In the genomic region with DNA sequence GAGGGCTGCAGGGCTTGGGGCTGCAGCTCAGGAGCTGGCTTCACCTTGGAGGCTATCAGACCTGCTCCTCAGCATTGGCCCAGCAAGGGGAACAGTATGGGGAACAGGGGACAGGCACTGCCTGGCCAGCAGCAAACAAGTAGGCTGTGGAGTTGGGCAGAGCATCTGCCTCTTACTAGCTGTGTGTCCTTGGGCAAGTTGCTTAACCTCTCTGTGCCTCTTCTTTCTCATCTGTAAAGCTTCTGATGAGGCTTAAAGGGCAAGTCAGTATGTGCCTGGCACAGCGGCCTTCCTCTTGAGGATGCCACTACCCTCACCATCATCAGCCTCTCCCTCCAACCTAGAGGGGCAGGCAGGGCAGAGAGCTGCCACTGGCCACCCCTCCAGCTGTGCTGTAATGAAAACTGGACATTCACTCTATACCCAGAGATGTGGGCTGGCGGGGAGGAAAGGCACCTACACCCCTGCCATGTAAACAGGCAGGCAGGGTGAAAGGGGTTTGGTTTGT, we compare ENCODE assay signal across 8 cellular contexts. TPM values are rescaled to one million over a fixed set of nuclear protein-coding genes. Genes with fewer than 3 reads are reported as not detected.
DNase-seq lines count a peak whose midpoint lies in the region; ATAC-seq and TF ChIP-seq lines count a peak whose summit lies in the region.
"Had no signal": no experiment of that assay in that cellular context is flagged by ENCODE, and none has a peak within 500 bp of the region (broad histone marks: within the 10 kb centered on the region; RNA-seq: fewer than 3 reads in every experiment).

No MANE protein-coding gene starts in this region.

- H3K27ac ChIP-seq in HCT116 (ENCODE audit: low read depth, low read length), result peak overlapping the region; percentile 75
- peak overlapping the region; percentile 71 for H3K27ac ChIP-seq in hepatocyte

- no TSS peak for BruUV-seq in HCT116 (replicated peaks; lab: Mats Ljungman, UMichigan)

- no peaks in the 10 kb centered on the region for H4K20me1 ChIP-seq in HCT116 (ENCODE audit: insufficient read depth)
- no peaks in the 10 kb centered on the region for H4K20me1 ChIP-seq in hepatocyte (ENCODE audit: insufficient read depth, poor library complexity, severe bottlenecking)

- TF ChIP-seq CTCF in HCT116 (IDR thresholded peaks at IDR 0.05 in 2 of 3, conservative IDR thresholded peaks at IDR 0.05 in 1 of 3; ENCODE audit: borderline replicate concordance in 1 of 3, insufficient read depth in 1 of 3, low read depth in 2 of 3, low read length in 2 of 3) (peak in 2 of 3 experiments; percentile 44 to 59; a peak in 2 of 6 replicates), WI38 (IDR thresholded peaks at IDR 0.05; ENCODE audit: low read depth, low read length) (no peak), hepatocyte (IDR thresholded peaks at IDR 0.05; ENCODE audit: poor library complexity) (no peak)

- TF ChIP-seq POLR2A in HCT116 (IDR thresholded peaks at IDR 0.05; ENCODE audit: borderline replicate concordance, extremely low read depth, insufficient read depth, insufficient read length), result no peak

- H3K9ac ChIP-seq in HCT116 (ENCODE audit: low read length), result peak overlapping the region; percentile 72

- H3K4me2 ChIP-seq in HCT116 (ENCODE audit: low read length) (peak overlapping the region; percentile 99), hepatocyte (peak overlapping the region; percentile 87)

- H3K79me2 ChIP-seq in HCT116 (ENCODE audit: insufficient read depth, low read length) (no peaks in the 10 kb centered on the region), hepatocyte (no peaks in the 10 kb centered on the region)

- intact Hi-C loops in HCT116 (cut with micrococcal nuclease), result loop anchor here (2.0 kb wide), 1 partner anchor 38 kb away; no protein-coding TSS in a partner anchor

- peak overlapping the region; percentile 91 for H3K27ac Mint-ChIP-seq in stimulated activated effector memory CD8-positive, alpha-beta T cell treated with anti-CD3 and anti-CD28 coated beads, Interleukin-12 subunit alpha, Interleukin-12 subunit beta, amount 100 ng/mL, for 72 hours

- peak overlapping the region; percentile 77 for H3K4me3 Mint-ChIP-seq in stimulated activated effector memory CD8-positive, alpha-beta T cell treated with anti-CD3 and anti-CD28 coated beads, Interleukin-12 subunit alpha, Interleukin-12 subunit beta, amount 100 ng/mL, for 72 hours

- DNase-seq in HCT116 (ENCODE audit: low read depth, low spot score) (no peak), hepatocyte (ENCODE audit: low spot score) (no peak), OCI-M1 (lab: John Stamatoyannopoulos, UW) (no peak), NCI-H1694 treated with DMSO at 0.1 percent for 48 hours (lab: John Stamatoyannopoulos, UW) (no peak), NCI-H2171 (lab: John Stamatoyannopoulos, UW) (no peak)
- no peak for DNase-seq in stimulated activated effector memory CD8-positive, alpha-beta T cell treated with anti-CD3 and anti-CD28 coated beads, Interleukin-12 subunit alpha, Interleukin-12 subunit beta, amount 100 ng/mL, for 72 hours (ENCODE audit: low spot score in 2 of 2)
- DNase-seq: NCI-H187 treated with DMSO at 0.1 percent for 48 hours had no signal

- POLR2A ChIA-PET in HCT116 (lab: Charles Lee), result interaction anchor here (0.9 to 5.0 kb wide), 5 partner anchors 8 to 359 kb away, joined by 4 to 50 read pairs (median 7); partner anchors contain the start of gene PHLDA2

- peaks cover 28% of the 10 kb centered on the region for H3K4me1 Mint-ChIP-seq in stimulated activated effector memory CD8-positive, alpha-beta T cell treated with anti-CD3 and anti-CD28 coated beads, Interleukin-12 subunit alpha, Interleukin-12 subunit beta, amount 100 ng/mL, for 72 hours

- no peaks in the 10 kb centered on the region for H3K36me3 Mint-ChIP-seq in stimulated activated effector memory CD8-positive, alpha-beta T cell treated with anti-CD3 and anti-CD28 coated beads, Interleukin-12 subunit alpha, Interleukin-12 subunit beta, amount 100 ng/mL, for 72 hours

- CTCF ChIA-PET in HCT116 (lab: Charles Lee), result interaction anchor here (1.0 to 13.7 kb wide), 10 partner anchors 10 to 516 kb away, joined by 3 to 337 read pairs (median 6); partner anchors contain the start of genes CD81, PHLDA2 and TSSC4

- peaks cover 33 to 60% of the 10 kb centered on the region in 2 experiments for H3K4me1 ChIP-seq in HCT116 (ENCODE audit: control insufficient read depth in 1 of 2, insufficient read depth in 2 of 2, low read length in 2 of 2)
- H3K4me1 ChIP-seq in hepatocyte (ENCODE audit: insufficient read depth), result peaks cover 22% of the 10 kb centered on the region

- H3K36me3 ChIP-seq in HCT116 (ENCODE audit: control insufficient read depth in 1 of 2, insufficient read depth in 2 of 2, low read length in 2 of 2) (no peaks in the 10 kb centered on the region), hepatocyte (replicated peaks; ENCODE audit: insufficient read depth, low read depth) (no peaks in the 10 kb centered on the region)

- no peaks in the 10 kb centered on the region for H3K9me2 ChIP-seq in HCT116 (ENCODE audit: insufficient read depth)
- no peaks in the 10 kb centered on the region for H3K9me2 ChIP-seq in hepatocyte (replicated peaks; ENCODE audit: insufficient read depth)

- H3K27me3 ChIP-seq in HCT116 (ENCODE audit: insufficient read depth, low read length) (no peaks in the 10 kb centered on the region), hepatocyte (no peaks in the 10 kb centered on the region)

- H2AFZ ChIP-seq in HCT116 (ENCODE audit: low read depth, low read length, poor library complexity, severe bottlenecking), result no peak overlapping the region
- peak overlapping the region; percentile 90 for H2AFZ ChIP-seq in hepatocyte

- 93% methylated on average over 2 of the region's 2 CpGs for WGBS in hepatocyte (ENCODE audit: low lambda C conversion rate, missing lambda C conversion rate)

- no peaks in the 10 kb centered on the region for H3K9me3 Mint-ChIP-seq in stimulated activated effector memory CD8-positive, alpha-beta T cell treated with anti-CD3 and anti-CD28 coated beads, Interleukin-12 subunit alpha, Interleukin-12 subunit beta, amount 100 ng/mL, for 72 hours

- H3K4me3 ChIP-seq in HCT116 (replicated peaks in 1 of 2; ENCODE audit: low read depth in 1 of 2, low read length in 2 of 2), result peak overlapping the region; percentile 50 to 72
- H3K4me3 ChIP-seq in WI38 (ENCODE audit: low read depth, low read length), result peak overlapping the region; percentile 60
- H3K4me3 ChIP-seq in hepatocyte, result no peak overlapping the region

- H3K9me3 ChIP-seq in HCT116 (ENCODE audit: control insufficient read depth in 1 of 2, insufficient read depth in 1 of 2, low read depth in 1 of 2, low read length in 2 of 2), result no peaks in the 10 kb centered on the region
- H3K9me3 ChIP-seq in hepatocyte (ENCODE audit: low read depth), result no peaks in the 10 kb centered on the region

- TF ChIP-seq RAD21 in HCT116 (IDR thresholded peaks at IDR 0.05; ENCODE audit: low read depth), result no peak

- no peak for ATAC-seq in HCT116
- no peak for ATAC-seq in stimulated activated effector memory CD8-positive, alpha-beta T cell treated with anti-CD3 and anti-CD28 coated beads, Interleukin-12 subunit alpha, Interleukin-12 subunit beta, amount 100 ng/mL, for 72 hours

- RAD21 ChIA-PET in HCT116 (lab: Charles Lee; ENCODE audit: low non-redundant PET in 1 of 2, low total read pairs in 2 of 2, uncharacterized antibody in 2 of 2, unreplicated experiment in 2 of 2), result interaction anchor here (0.7 to 6.4 kb wide), 7 partner anchors 19 to 360 kb away, joined by 3 to 85 read pairs (median 6); partner anchors contain the start of gene PHLDA2 (in 2 of the 2)

TF ChIP-seq in HCT116, 20 proteins besides CTCF, POLR2A, EP300 and RAD21:
- no peak for TF ChIP-seq ZNF274 (IDR thresholded peaks at IDR 0.05; ENCODE audit: low read depth, low read length)

RNA-seq across cellular contexts. Expression of gene CDKN1C, which starts 7.5 kb away (rescaled TPM):
- total RNA-seq in HCT116 (2021; ENCODE audit: unreplicated experiment), result 24.0 TPM
- polyA plus RNA-seq in HCT116 (2012), result 15.9 and 22.3 TPM in 2 replicates
- 411 and 470 TPM in 2 replicates for total RNA-seq in hepatocyte
- 526 and 563 TPM in 2 replicates for polyA plus RNA-seq in hepatocyte

RNA-seq across cellular contexts. Expression of gene PHLDA2, which starts 36.1 kb away (rescaled TPM):
- total RNA-seq in HCT116 (2021; ENCODE audit: unreplicated experiment) (309 TPM), hepatocyte (7.1 and 8.5 TPM in 2 replicates)
- polyA plus RNA-seq in HCT116 (2012), result 446 and 495 TPM in 2 replicates
- 62.4 and 67.4 TPM in 2 replicates for polyA plus RNA-seq in hepatocyte

Comparison
In these comparisons a context has a peak if more than half of its experiments do, and no peak if none do; other contexts are left out.
1. CTCF ChIP-seq: peak in HCT116 (2 of 3); none in WI38 (single experiment) and hepatocyte (single experiment).
2. RNA of gene CDKN1C, which starts 7.5 kb away (total RNA-seq): 411 to 470 TPM in hepatocyte; 24.0 TPM in HCT116 (single experiment); every median in the first group is over 10 times any median in the second.
3. RNA of gene PHLDA2, which starts 36.1 kb away (total RNA-seq): 309 TPM in HCT116 (single experiment); 7.1 to 8.5 TPM in hepatocyte; every median in the first group is over 10 times any median in the second.